In the genomic region with DNA sequence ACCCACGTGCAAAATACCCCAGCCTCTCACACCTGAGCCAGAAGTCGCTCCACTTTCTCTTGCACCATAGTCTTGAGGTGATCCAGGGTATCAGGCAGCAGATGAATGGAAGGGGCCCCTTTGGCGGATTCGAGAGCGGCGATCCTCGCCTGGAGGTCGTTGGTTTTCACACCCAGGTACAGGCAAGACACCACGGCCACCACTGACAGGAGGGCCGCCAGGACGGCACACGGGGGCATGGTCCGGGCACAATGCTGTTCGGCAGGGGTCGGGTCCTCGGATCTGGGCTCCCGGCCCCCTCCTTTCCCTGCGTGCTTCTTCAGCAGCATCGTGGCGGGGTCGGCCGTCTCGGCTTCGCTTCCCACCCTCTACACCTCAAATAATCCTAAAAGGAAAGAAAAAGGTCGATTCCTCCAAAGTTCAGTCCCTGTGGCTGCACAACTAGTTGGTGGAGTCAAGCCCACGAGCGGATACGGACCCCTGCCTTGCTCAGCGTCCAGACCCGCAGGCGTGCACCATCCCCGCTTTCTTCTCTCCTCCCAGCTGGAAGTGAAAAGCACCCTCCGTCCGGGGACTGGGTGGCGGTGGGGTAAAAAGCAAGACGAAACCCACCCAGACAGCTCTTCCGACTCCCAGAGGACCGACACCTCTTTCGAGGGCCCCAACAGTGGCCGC, we compare ENCODE assay signal across 8 cellular contexts. TPM values are rescaled to one million over a fixed set of nuclear protein-coding genes. Genes with fewer than 3 reads are reported as not detected.
DNase-seq lines count a peak whose midpoint lies in the region; ATAC-seq, FAIRE-seq and TF ChIP-seq lines count a peak whose summit lies in the region.

No MANE protein-coding gene starts in this region.

- peaks cover 13% of the 10 kb centered on the region for H3K4me1 ChIP-seq in keratinocyte (ENCODE audit: control insufficient read depth, extremely low read depth, insufficient read depth, low read length)
- H3K4me1 ChIP-seq in stomach smooth muscle (ENCODE audit: control insufficient read depth, insufficient read depth, low read length): peaks cover 13% of the 10 kb centered on the region

- no peaks in the 10 kb centered on the region for H4K20me1 ChIP-seq in keratinocyte (ENCODE audit: control insufficient read depth, extremely low read depth, insufficient read depth, low read length)

- no peaks in the 10 kb centered on the region for H3K9me1 ChIP-seq in keratinocyte (ENCODE audit: control insufficient read depth, extremely low read depth, insufficient read depth, low read length)

- peak overlapping the region; percentile 84 for H3K4me2 ChIP-seq in keratinocyte (ENCODE audit: control insufficient read depth, extremely low read depth, insufficient read depth, low read depth, low read length)

- H3K4me3 ChIP-seq in astrocyte of the spinal cord (ENCODE audit: low read depth, low read length) (peak overlapping the region; percentile 51), keratinocyte (ENCODE audit: control insufficient read depth in 2 of 3, extremely low read depth in 1 of 3, insufficient read depth in 2 of 3, low read depth in 1 of 3, low read length in 3 of 3) (peak overlapping the region in 2 of 3 experiments; percentile 61 to 65), stomach smooth muscle (ENCODE audit: low read length in 2 of 2) (peak overlapping the region; percentile 77 to 78)

- in situ Hi-C loops in astrocyte of the spinal cord (cut with HindIII; ENCODE audit: low sequenced_read_pairs): no loop called here

- H3K9ac ChIP-seq in keratinocyte (ENCODE audit: control insufficient read depth, extremely low read depth, insufficient read depth, low read length): no peak overlapping the region
- H3K9ac ChIP-seq in stomach smooth muscle (ENCODE audit: low read length in 2 of 2): peak overlapping the region in 1 of 2 donors; percentile 29

- no peak for TF ChIP-seq CTCF in astrocyte of the spinal cord (IDR thresholded peaks at IDR 0.05; ENCODE audit: low read depth, low read length)
- no peak for TF ChIP-seq CTCF in keratinocyte (optimal IDR thresholded peaks at IDR 0.05 in 1 of 3, IDR thresholded peaks at IDR 0.05 in 1 of 3, conservative IDR thresholded peaks at IDR 0.05 in 1 of 3; ENCODE audit: extremely low read depth in 1 of 3, insufficient read depth in 2 of 3, low read length in 3 of 3)

- no peak overlapping the region for H2AFZ ChIP-seq in keratinocyte (ENCODE audit: control insufficient read depth, low read length)

- no peaks in the 10 kb centered on the region for H3K36me3 ChIP-seq in keratinocyte (ENCODE audit: control insufficient read depth in 2 of 2, extremely low read depth in 1 of 2, insufficient read depth in 2 of 2, low read length in 2 of 2)
- no peaks in the 10 kb centered on the region for H3K36me3 ChIP-seq in stomach smooth muscle (ENCODE audit: control insufficient read depth in 2 of 2, insufficient read depth in 2 of 2, low read length in 2 of 2)

- no peak for FAIRE-seq in keratinocyte (lab: Jason Lieb, UNC)

- no peak overlapping the region for H3K27ac ChIP-seq in keratinocyte (ENCODE audit: control insufficient read depth, insufficient read depth, low read length)
- no peak overlapping the region for H3K27ac ChIP-seq in stomach smooth muscle (ENCODE audit: low read length)

- DNase-seq in NCI-H748 (lab: John Stamatoyannopoulos, UW; ENCODE audit: unreplicated experiment) (peak; percentile 9), NCI-H748 treated with DMSO at 0.1 percent for 48 hours (lab: John Stamatoyannopoulos, UW) (no peak), astrocyte of the spinal cord (ENCODE audit: low read depth, low spot score) (no peak), keratinocyte (ENCODE audit: low read depth, low spot score) (no peak), mucosa of gallbladder (ENCODE audit: low spot score) (no peak)
- DNase-seq in NK-92 treated with Interleukin-12 subunit alpha and Interleukin-12 subunit beta, amount 100 ng/mL, for 24 hours (lab: John Stamatoyannopoulos, UW): no peak

- no peaks in the 10 kb centered on the region for H3K9me3 ChIP-seq in keratinocyte (ENCODE audit: control insufficient read depth, low read depth, low read length)
- no peaks in the 10 kb centered on the region for H3K9me3 ChIP-seq in stomach smooth muscle (ENCODE audit: control insufficient read depth in 2 of 2, low read length in 2 of 2)

- dilution Hi-C loops in keratinocyte (cut with MboI; ENCODE audit: extremely low pct_ligation_motif_present, low sequenced_read_pairs): no loop called here

- peaks cover 42% of the 10 kb centered on the region for H3K27me3 ChIP-seq in keratinocyte (ENCODE audit: control insufficient read depth, extremely low read depth, insufficient read depth, low read length)
- H3K27me3 ChIP-seq in stomach smooth muscle (ENCODE audit: control insufficient read depth in 1 of 2, insufficient read depth in 2 of 2, low read length in 2 of 2): peaks cover 22 to 41% of the 10 kb centered on the region in 2 donors

- ATAC-seq in GM18873 (IDR thresholded peaks at IDR 0.05; ENCODE audit: low FRiP score, unreplicated experiment): no peak

- H3K79me2 ChIP-seq in keratinocyte (ENCODE audit: control insufficient read depth, insufficient read depth, low read length): no peaks in the 10 kb centered on the region

RNA-seq across cellular contexts. Expression of a gene that starts 0.6 kb away (rescaled TPM):
- polyA plus RNA-seq in keratinocyte: 0.01 TPM in 1 of 3 replicates, not detected in the others
- not detected for polyA plus RNA-seq in keratinocyte (2011; ENCODE audit: low read depth)
- polyA plus RNA-seq in keratinocyte (2011; cell fraction: cytosol; rRNA removed): not detected in 2 replicates
- 0.03 TPM in 1 of 2 replicates, not detected in the other for polyA plus RNA-seq in keratinocyte (2011; cell fraction: nucleus; rRNA removed)
- 0.04 TPM in 1 of 2 replicates, not detected in the other for polyA plus RNA-seq in keratinocyte (2012; ENCODE audit: low replicate concordance)
- polyA minus RNA-seq in keratinocyte: not detected in 3 replicates
- polyA minus RNA-seq in keratinocyte (2011; cell fraction: cytosol; rRNA and poly(A)+ RNA removed): not detected
- polyA minus RNA-seq in keratinocyte (2011; cell fraction: nucleus; rRNA and poly(A)+ RNA removed): not detected in 2 replicates
- 0.55 TPM for total RNA-seq in mucosa of gallbladder
